In genomic region chr21:25400427-25400826, GRCh38 we compare ENCODE assay signal across 25 cellular contexts.
"Had no signal": no experiment of that assay in that cellular context is flagged by ENCODE, and none has a peak within 500 bp of the region (broad histone marks: within the 10 kb centered on the region; RNA-seq: fewer than 3 reads in every experiment).

No MANE protein-coding gene starts in this region.

- H3K27me3 ChIP-seq: ascending aorta, dorsolateral prefrontal cortex, heart right ventricle, neutrophil, right lobe of liver, stomach, thyroid gland, upper lobe of left lung, vagina had no signal

- H3K27ac ChIP-seq: ascending aorta, coronary artery, dorsolateral prefrontal cortex, heart right ventricle, left ventricle myocardium inferior, neutrophil, right lobe of liver, stomach, thyroid gland, upper lobe of left lung, vagina had no signal

- DNase-seq: activated CD4-positive, alpha-beta T cell treated with anti-CD3 and anti-CD28 coated beads, Interleukin-2, amount 50 U/mL, for 1 hour; activated effector memory CD4-positive, alpha-beta T cell treated with anti-CD3 and anti-CD28 coated beads, Interleukin-2, amount 50 U/mL, for 16 hours; activated naive CD4-positive, alpha-beta T cell treated with anti-CD3 and anti-CD28 coated beads, Interleukin-2, amount 10 ng/mL, durations not matched to agents 7 days and 5 days; activated naive CD8-positive, alpha-beta T cell treated with anti-CD3 and anti-CD28 coated beads, Interleukin-2, amount 10 ng/mL, durations not matched to agents 7 days and 5 days; dorsolateral prefrontal cortex; effector memory CD4-positive, alpha-beta T cell; erythroblast; foreskin melanocyte; heart right ventricle; left ventricle myocardium inferior; right lobe of liver; stimulated activated CD4-positive, alpha-beta T cell treated with anti-CD3 and anti-CD28 coated beads, Interleukin-12 subunit alpha, Interleukin-12 subunit beta, amount 100 ng/mL, for 4 hours; stimulated activated CD4-positive, alpha-beta T cell treated with anti-CD3 and anti-CD28 coated beads, Interleukin-4, amount 100 ng/mL, for 1 hour; stomach; T-helper 2 cell; thyroid gland; upper lobe of left lung had no signal

- ATAC-seq: heart right ventricle, right lobe of liver had no signal

- H3K4me3 Mint-ChIP-seq: activated naive CD4-positive, alpha-beta T cell treated with anti-CD3 and anti-CD28 coated beads, Interleukin-2, amount 10 ng/mL, durations not matched to agents 7 days and 5 days; activated naive CD8-positive, alpha-beta T cell treated with anti-CD3 and anti-CD28 coated beads, Interleukin-2, amount 10 ng/mL, durations not matched to agents 7 days and 5 days; activated T-helper 1 cell treated with anti-CD3 and anti-CD28 coated beads, Interleukin-12 subunit alpha, Interleukin-12 subunit beta, Interleukin-2, Interleukin-4 antibody, amounts not matched to agents 30 ng/mL and 10 ng/mL and 1 ng/mL, durations not matched to agents 14 hours and 24 hours and 36 hours; brain; nephron had no signal

- H3K36me3 ChIP-seq: ascending aorta, heart right ventricle, left ventricle myocardium inferior, neutrophil, right lobe of liver, stomach, thyroid gland, upper lobe of left lung, vagina had no signal

- H3K4me3 ChIP-seq: ascending aorta, coronary artery, dorsolateral prefrontal cortex, heart right ventricle, left ventricle myocardium inferior, lung, right lobe of liver, stomach, thyroid gland, upper lobe of left lung, vagina had no signal

- H3K36me3 Mint-ChIP-seq: activated naive CD4-positive, alpha-beta T cell treated with anti-CD3 and anti-CD28 coated beads, Interleukin-2, amount 10 ng/mL, durations not matched to agents 7 days and 5 days had no signal

- H3K9me3 ChIP-seq: ascending aorta, heart right ventricle, left ventricle myocardium inferior, neutrophil, right lobe of liver, stomach, thyroid gland, upper lobe of left lung, vagina had no signal

- H3K4me1 Mint-ChIP-seq: nephron had no signal

- H3K9me3 Mint-ChIP-seq: activated naive CD4-positive, alpha-beta T cell treated with anti-CD3 and anti-CD28 coated beads, Interleukin-2, amount 10 ng/mL, durations not matched to agents 7 days and 5 days; activated T-helper 1 cell treated with anti-CD3 and anti-CD28 coated beads, Interleukin-12 subunit alpha, Interleukin-12 subunit beta, Interleukin-2, Interleukin-4 antibody, amounts not matched to agents 30 ng/mL and 10 ng/mL and 1 ng/mL, durations not matched to agents 14 hours and 24 hours and 36 hours had no signal

- H3K4me1 ChIP-seq: ascending aorta, heart right ventricle, left ventricle myocardium inferior, right lobe of liver, stomach, thyroid gland, upper lobe of left lung, vagina had no signal
